In the genomic region with DNA sequence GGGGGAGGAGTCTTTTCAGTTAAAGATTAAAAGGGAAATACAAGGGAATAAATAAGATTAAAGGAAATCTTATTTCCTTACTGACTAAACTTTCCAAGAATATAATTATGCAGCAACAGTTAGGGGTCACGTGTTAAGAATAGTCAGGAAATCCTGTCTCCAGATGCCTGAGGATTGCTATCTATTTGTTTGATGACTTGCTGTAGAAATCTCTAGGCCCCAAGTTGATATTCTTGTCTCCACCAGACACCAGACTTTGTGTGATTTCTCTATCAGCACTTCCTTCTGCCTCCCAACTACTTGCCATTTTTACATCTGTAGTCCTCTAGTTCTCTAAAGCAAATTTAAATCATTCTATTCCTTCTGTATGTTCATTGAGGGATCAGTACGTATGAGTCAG, we compare ENCODE assay signal across 1 cellular context.
TF ChIP-seq lines count a peak whose summit lies in the region.

No MANE protein-coding gene starts in this region.

TF ChIP-seq in SK-N-SH, 30 proteins besides CTCF, POLR2A, EP300 and RAD21 (continued from another document):
- TF ChIP-seq, protein P1, sequence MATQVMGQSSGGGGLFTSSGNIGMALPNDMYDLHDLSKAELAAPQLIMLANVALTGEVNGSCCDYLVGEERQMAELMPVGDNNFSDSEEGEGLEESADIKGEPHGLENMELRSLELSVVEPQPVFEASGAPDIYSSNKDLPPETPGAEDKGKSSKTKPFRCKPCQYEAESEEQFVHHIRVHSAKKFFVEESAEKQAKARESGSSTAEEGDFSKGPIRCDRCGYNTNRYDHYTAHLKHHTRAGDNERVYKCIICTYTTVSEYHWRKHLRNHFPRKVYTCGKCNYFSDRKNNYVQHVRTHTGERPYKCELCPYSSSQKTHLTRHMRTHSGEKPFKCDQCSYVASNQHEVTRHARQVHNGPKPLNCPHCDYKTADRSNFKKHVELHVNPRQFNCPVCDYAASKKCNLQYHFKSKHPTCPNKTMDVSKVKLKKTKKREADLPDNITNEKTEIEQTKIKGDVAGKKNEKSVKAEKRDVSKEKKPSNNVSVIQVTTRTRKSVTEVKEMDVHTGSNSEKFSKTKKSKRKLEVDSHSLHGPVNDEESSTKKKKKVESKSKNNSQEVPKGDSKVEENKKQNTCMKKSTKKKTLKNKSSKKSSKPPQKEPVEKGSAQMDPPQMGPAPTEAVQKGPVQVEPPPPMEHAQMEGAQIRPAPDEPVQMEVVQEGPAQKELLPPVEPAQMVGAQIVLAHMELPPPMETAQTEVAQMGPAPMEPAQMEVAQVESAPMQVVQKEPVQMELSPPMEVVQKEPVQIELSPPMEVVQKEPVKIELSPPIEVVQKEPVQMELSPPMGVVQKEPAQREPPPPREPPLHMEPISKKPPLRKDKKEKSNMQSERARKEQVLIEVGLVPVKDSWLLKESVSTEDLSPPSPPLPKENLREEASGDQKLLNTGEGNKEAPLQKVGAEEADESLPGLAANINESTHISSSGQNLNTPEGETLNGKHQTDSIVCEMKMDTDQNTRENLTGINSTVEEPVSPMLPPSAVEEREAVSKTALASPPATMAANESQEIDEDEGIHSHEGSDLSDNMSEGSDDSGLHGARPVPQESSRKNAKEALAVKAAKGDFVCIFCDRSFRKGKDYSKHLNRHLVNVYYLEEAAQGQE (IDR thresholded peaks at IDR 0.05; ENCODE audit: low read depth, low read length), result no peak
- no peak for TF ChIP-seq EZH2phosphoT487 (IDR thresholded peaks at IDR 0.05; ENCODE audit: borderline replicate concordance, low read depth)
